8 cellular contexts compared by ENCODE assay signal in the genomic region with DNA sequence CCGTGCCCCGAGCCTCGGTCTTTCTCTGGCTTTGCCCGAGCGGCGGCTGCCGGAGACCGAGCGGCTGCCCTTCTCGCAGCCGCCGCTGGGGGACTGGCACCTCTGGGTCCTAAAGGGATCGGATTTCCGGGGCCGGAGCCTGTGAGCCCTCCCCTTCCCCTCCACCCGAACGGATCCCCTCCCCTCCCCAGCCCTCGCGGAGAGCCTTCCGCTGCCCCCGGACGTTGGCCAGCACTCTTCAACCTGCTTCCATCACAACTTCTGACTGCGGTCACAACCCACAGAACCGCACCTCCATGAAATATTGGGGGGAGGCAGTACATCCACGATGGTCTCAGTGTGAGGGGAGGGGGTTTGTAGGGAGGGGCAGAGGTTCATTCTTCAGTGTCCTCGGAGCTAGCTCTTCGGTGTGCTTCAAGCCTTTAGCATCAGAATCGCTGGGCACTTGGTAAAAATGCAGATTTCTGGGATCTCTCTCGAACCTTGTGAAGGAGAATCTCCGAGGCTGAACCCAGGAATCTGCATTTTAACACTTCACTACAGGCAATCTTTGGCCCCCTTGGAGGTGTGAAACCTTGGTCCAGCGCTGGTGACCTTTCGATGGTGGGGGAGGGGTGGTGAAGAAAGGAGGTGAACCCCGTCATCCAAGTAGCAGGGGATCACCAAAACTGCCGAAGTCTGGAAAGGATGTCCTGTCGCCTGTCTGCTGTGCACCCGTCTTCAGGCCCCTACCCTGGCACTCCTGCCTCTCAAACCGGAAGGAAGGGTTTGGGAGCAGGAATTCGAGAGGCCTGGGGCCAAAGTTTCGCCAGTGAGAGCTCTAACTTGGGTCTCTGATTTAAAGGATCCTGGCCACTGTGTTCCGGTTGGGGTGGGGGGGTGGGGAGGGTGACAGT. TPM values are rescaled to one million over a fixed set of nuclear protein-coding genes. Genes with fewer than 3 reads are reported as not detected.
DNase-seq lines count a peak whose midpoint lies in the region; ATAC-seq lines count a peak whose summit lies in the region.

No MANE protein-coding gene starts in this region.

- no peaks in the 10 kb centered on the region for H3K9me3 Mint-ChIP-seq in activated naive CD4-positive, alpha-beta T cell treated with anti-CD3 and anti-CD28 coated beads, Interleukin-2, amount 10 ng/mL, durations not matched to agents 7 days and 5 days

- CTCF ChIA-PET in activated naive CD4-positive, alpha-beta T cell treated with anti-CD3 and anti-CD28 coated beads, Interleukin-2, amount 10 ng/mL, durations not matched to agents 7 days and 5 days (lab: Charles Lee): interaction anchor here (1.1 to 5.9 kb wide), 7 partner anchors 10 to 57 kb away, joined by 4 to 55 read pairs (median 9); a partner anchor contains a TSS

- H3K27ac Mint-ChIP-seq in activated naive CD4-positive, alpha-beta T cell treated with anti-CD3 and anti-CD28 coated beads, Interleukin-2, amount 10 ng/mL, durations not matched to agents 7 days and 5 days: peak overlapping the region; percentile 94

- peaks cover 8% of the 10 kb centered on the region for H3K27me3 Mint-ChIP-seq in activated naive CD4-positive, alpha-beta T cell treated with anti-CD3 and anti-CD28 coated beads, Interleukin-2, amount 10 ng/mL, durations not matched to agents 7 days and 5 days

- H3K36me3 Mint-ChIP-seq in activated naive CD4-positive, alpha-beta T cell treated with anti-CD3 and anti-CD28 coated beads, Interleukin-2, amount 10 ng/mL, durations not matched to agents 7 days and 5 days: peaks cover 20% of the 10 kb centered on the region

- DNase-seq in DMS153 (lab: John Stamatoyannopoulos, UW) (peak; percentile 76), M059J (ENCODE audit: low read depth) (peak; percentile 93), SK-MEL-5 (ENCODE audit: low read depth, low spot score) (peak; percentile 90), germinal center (ENCODE audit: low spot score) (peak; percentile 92), non-pigmented ciliary epithelial cell (ENCODE audit: low read depth) (peak; percentile 58), substantia nigra (lab: John Stamatoyannopoulos, UW) (peak; percentile 50 to 94 (median 85))
- peak; percentile 94 for DNase-seq in activated naive CD4-positive, alpha-beta T cell treated with anti-CD3 and anti-CD28 coated beads, Interleukin-2, amount 10 ng/mL, durations not matched to agents 7 days and 5 days

- in situ Hi-C loops in SK-MEL-5 (cut with HindIII; ENCODE audit: low pct_unique_long_range_greater_than_20kb, low sequenced_read_pairs): no loop called here

- peak; percentile 23 for ATAC-seq in GM21717 (IDR thresholded peaks at IDR 0.05; ENCODE audit: unreplicated experiment)

- H3K27ac ChIP-seq in substantia nigra (ENCODE audit: low read depth, low read length, poor library complexity, severe bottlenecking): peak overlapping the region; percentile 93

- H3K4me3 Mint-ChIP-seq in activated naive CD4-positive, alpha-beta T cell treated with anti-CD3 and anti-CD28 coated beads, Interleukin-2, amount 10 ng/mL, durations not matched to agents 7 days and 5 days: peak overlapping the region; percentile 87

- H3K4me1 Mint-ChIP-seq in activated naive CD4-positive, alpha-beta T cell treated with anti-CD3 and anti-CD28 coated beads, Interleukin-2, amount 10 ng/mL, durations not matched to agents 7 days and 5 days: peaks cover 53% of the 10 kb centered on the region

RNA-seq across cellular contexts. Expression of a gene that starts 0.8 kb away (rescaled TPM):
- 14.6 and 36.1 TPM in 2 replicates for total RNA-seq in M059J (2014; rRNA removed; shearing (Covaris generic))
- total RNA-seq in SK-MEL-5 (2014; rRNA removed; shearing (Covaris generic)): 33.6 and 36.2 TPM in 2 replicates
- polyA plus RNA-seq in SK-MEL-5 (2015; cell fraction: cytosol; rRNA removed): 49.3 and 63.2 TPM in 2 replicates
- 61.2 and 61.5 TPM in 2 replicates for polyA plus RNA-seq in SK-MEL-5 (2015; cell fraction: nucleus; rRNA removed)

RNA-seq across cellular contexts. Expression of a gene that starts 14.5 kb away (rescaled TPM):
- not detected in 2 replicates for total RNA-seq in M059J (2014; rRNA removed; shearing (Covaris generic))
- not detected in 2 replicates for total RNA-seq in SK-MEL-5 (2014; rRNA removed; shearing (Covaris generic))
- not detected in 2 replicates for polyA plus RNA-seq in SK-MEL-5 (2015; cell fraction: cytosol; rRNA removed)
- polyA plus RNA-seq in SK-MEL-5 (2015; cell fraction: nucleus; rRNA removed): not detected in 2 replicates

RNA-seq across cellular contexts. Expression of a gene that starts 21.3 kb away (rescaled TPM):
- 0.22 and 0.49 TPM in 2 replicates for total RNA-seq in M059J (2014; rRNA removed; shearing (Covaris generic))
- total RNA-seq in SK-MEL-5 (2014; rRNA removed; shearing (Covaris generic)): 0.03 TPM in 1 of 2 replicates, not detected in the other
- polyA plus RNA-seq in SK-MEL-5 (2015; cell fraction: cytosol; rRNA removed): 0.58 and 1.5 TPM in 2 replicates
- 0.21 TPM in 1 of 2 replicates, not detected in the other for polyA plus RNA-seq in SK-MEL-5 (2015; cell fraction: nucleus; rRNA removed)

RNA-seq across cellular contexts. Expression of a gene that starts 50.1 kb away (rescaled TPM):
- total RNA-seq in M059J (2014; rRNA removed; shearing (Covaris generic)): 41.9 and 81.3 TPM in 2 replicates
- total RNA-seq in SK-MEL-5 (2014; rRNA removed; shearing (Covaris generic)): 0.03 TPM in 2 replicates
- polyA plus RNA-seq in SK-MEL-5 (2015; cell fraction: cytosol; rRNA removed): 1.8 and 2.2 TPM in 2 replicates
- polyA plus RNA-seq in SK-MEL-5 (2015; cell fraction: nucleus; rRNA removed): 0.33 and 4.0 TPM in 2 replicates

RNA-seq across cellular contexts. Expression of a gene that starts 56.1 kb away (rescaled TPM):
- 27.2 and 38.2 TPM in 2 replicates for total RNA-seq in M059J (2014; rRNA removed; shearing (Covaris generic))
- 9.5 TPM in 2 replicates for total RNA-seq in SK-MEL-5 (2014; rRNA removed; shearing (Covaris generic))
- polyA plus RNA-seq in SK-MEL-5 (2015; cell fraction: cytosol; rRNA removed): 14.4 and 14.6 TPM in 2 replicates
- polyA plus RNA-seq in SK-MEL-5 (2015; cell fraction: nucleus; rRNA removed): 16.1 and 34.6 TPM in 2 replicates

Comparison
In these comparisons a context has a peak if more than half of its experiments do, and no peak if none do; other contexts are left out.
1. Peak in every context shown above with its lines: DNase-seq, ATAC-seq and H3K27ac ChIP-seq.